ENCODE assay signal across 1 cellular context in genomic region chr1:52053862-52054261, GRCh38.
TF ChIP-seq lines count a peak whose summit lies in the region.

No MANE protein-coding gene starts in this region.

TF ChIP-seq in SK-N-SH, 30 proteins besides CTCF, POLR2A, EP300 and RAD21 (continued from another document):
- TF ChIP-seq PBX3 (IDR thresholded peaks at IDR 0.05), result no peak
- no peak for TF ChIP-seq CHD2 (IDR thresholded peaks at IDR 0.05; ENCODE audit: low read length, partially characterized antibody)
- no peak for TF ChIP-seq NRF1 (IDR thresholded peaks at IDR 0.05; ENCODE audit: low read depth, low read length)
- no peak for TF ChIP-seq REST (IDR thresholded peaks at IDR 0.05; ENCODE audit: low read depth, low read length)
- no peak for TF ChIP-seq GABPA (IDR thresholded peaks at IDR 0.05; ENCODE audit: low read depth)
